Comparison of ENCODE assay signal across 10 cellular contexts in genomic region chr17:1779571-1780074, GRCh38. TPM values are rescaled to one million over a fixed set of nuclear protein-coding genes. Genes with fewer than 3 reads are reported as not detected.
DNase-seq lines count a peak whose midpoint lies in the region; ATAC-seq and TF ChIP-seq lines count a peak whose summit lies in the region.
"Had no signal": no experiment of that assay in that cellular context is flagged by ENCODE, and none has a peak within 500 bp of the region (broad histone marks: within the 10 kb centered on the region; RNA-seq: fewer than 3 reads in every experiment).

No MANE protein-coding gene starts in this region.

- H3K4me3 ChIP-seq in endodermal cell (ENCODE audit: low read length) (no peak overlapping the region), mucosa of rectum (ENCODE audit: low read length in 2 of 2) (no peak overlapping the region)

- H3K4me1 ChIP-seq in endodermal cell (ENCODE audit: control insufficient read depth, insufficient read depth, low read length) (no peaks in the 10 kb centered on the region), mucosa of rectum (ENCODE audit: control insufficient read depth in 2 of 2, insufficient read depth in 2 of 2, low read length in 2 of 2) (peaks cover 18 to 24% of the 10 kb centered on the region in 2 donors)

- TF ChIP-seq CTCF in endodermal cell (conservative IDR thresholded peaks at IDR 0.05), result no peak

- no peaks in the 10 kb centered on the region for H3K27me3 Mint-ChIP-seq in endodermal cell (ENCODE audit: insufficient read depth)
- H3K27me3 Mint-ChIP-seq: activated naive CD8-positive, alpha-beta T cell had no signal

- no peaks in the 10 kb centered on the region for H3K9me3 Mint-ChIP-seq in endodermal cell

- H3K36me3 Mint-ChIP-seq in endodermal cell (ENCODE audit: low read depth), result peaks cover 79% of the 10 kb centered on the region
- H3K36me3 Mint-ChIP-seq: activated naive CD8-positive, alpha-beta T cell had no signal

- H3K4me1 Mint-ChIP-seq in endodermal cell, result peaks cover 2% of the 10 kb centered on the region

- no peak overlapping the region for H3K9ac ChIP-seq in endodermal cell (ENCODE audit: extremely low read depth, low read length, poor library complexity, severe bottlenecking)
- peak overlapping the region in 1 of 2 donors; percentile 9 for H3K9ac ChIP-seq in mucosa of rectum (ENCODE audit: low read depth in 1 of 2, low read length in 2 of 2)

- no peaks in the 10 kb centered on the region for H3K9me3 ChIP-seq in endodermal cell (ENCODE audit: control insufficient read depth, low read length)
- H3K9me3 ChIP-seq in mucosa of rectum (ENCODE audit: control insufficient read depth in 2 of 2, low read length in 2 of 2), result no peaks in the 10 kb centered on the region

- H3K27ac Mint-ChIP-seq in endodermal cell, result peak overlapping the region; percentile 10
- H3K27ac Mint-ChIP-seq: activated naive CD8-positive, alpha-beta T cell had no signal

- H3K4me3 Mint-ChIP-seq in endodermal cell, result no peak overlapping the region
- H3K4me3 Mint-ChIP-seq: activated naive CD8-positive, alpha-beta T cell had no signal

- no peak for ATAC-seq in GM19328 (IDR thresholded peaks at IDR 0.05; ENCODE audit: unreplicated experiment)

- H3K36me3 ChIP-seq in endodermal cell (ENCODE audit: control insufficient read depth, insufficient read depth, low read length), result peaks cover 78% of the 10 kb centered on the region
- peaks cover 15 to 22% of the 10 kb centered on the region in 2 donors for H3K36me3 ChIP-seq in mucosa of rectum (ENCODE audit: control insufficient read depth in 2 of 2, insufficient read depth in 2 of 2, low read length in 2 of 2)

- in situ Hi-C loops in ACHN (cut with HindIII; ENCODE audit: low pct_ligation_motif_present, low pct_unique_long_range_greater_than_20kb, low sequenced_read_pairs), result loop anchor here (10.0 kb wide), 1 partner anchor 45 kb away; no protein-coding TSS in a partner anchor

- DNase-seq in ACHN (peak; percentile 83), NCI-H1694 (lab: John Stamatoyannopoulos, UW) (peak; percentile 36), endodermal cell (no peak), NCI-H526 treated with DMSO at 0.1 percent for 48 hours (lab: John Stamatoyannopoulos, UW) (no peak)
- DNase-seq in activated CD8-positive, alpha-beta memory T cell treated with anti-CD3 and anti-CD28 coated beads, Interleukin-2, amount 50 U/mL, for 48 hours, result no peak
- no peak for DNase-seq in stimulated activated CD4-positive, alpha-beta T cell treated with anti-CD3 and anti-CD28 coated beads, Interleukin-2, amount 100 ng/mL, for 24 hours
- DNase-seq: Calu3 had no signal

- H3K27me3 ChIP-seq in endodermal cell (ENCODE audit: control insufficient read depth, insufficient read depth, low read length, poor library complexity, severe bottlenecking) (no peaks in the 10 kb centered on the region), mucosa of rectum (ENCODE audit: control insufficient read depth in 2 of 2, insufficient read depth in 2 of 2, low read length in 2 of 2) (no peaks in the 10 kb centered on the region)

- H3K27ac ChIP-seq in endodermal cell (ENCODE audit: low read depth, low read length) (no peak overlapping the region), mucosa of rectum (ENCODE audit: low read depth in 2 of 2, low read length in 2 of 2) (peak overlapping the region; percentile 75 to 77)

- WGBS in endodermal cell (ENCODE audit: insufficient coverage in 1 of 2, insufficient read length in 1 of 2), 2 experiments, result 88 to 100% methylated on average over 5 to 7 of the region's 7 CpGs

RNA-seq across cellular contexts. Expression of gene SERPINF1, which starts 17.8 kb away (rescaled TPM):
- 10 to 100 TPM; 39.7 to 64.1 TPM for total RNA-seq in endodermal cell
- polyA plus RNA-seq in endodermal cell (2013, experiment 1 of 2), result 36.7 TPM
- 33.9 TPM for polyA plus RNA-seq in endodermal cell (2013, experiment 2 of 2)
- total RNA-seq: Calu3 had no signal

RNA-seq across cellular contexts. Expression of gene SERPINF2, which starts 37.0 kb away (rescaled TPM):
- total RNA-seq in endodermal cell, result 1 to 10 TPM in 1 of 2 donors, under 1 TPM in 1; 0.86 to 1.8 TPM
- 0.50 TPM for polyA plus RNA-seq in endodermal cell (2013, experiment 1 of 2)
- 0.41 TPM for polyA plus RNA-seq in endodermal cell (2013, experiment 2 of 2)

RNA-seq across cellular contexts. Expression of gene SMYD4, which starts 50.1 kb away (rescaled TPM):
- total RNA-seq in endodermal cell, result 10 to 100 TPM; 31.6 to 36.8 TPM
- 15.1 TPM for polyA plus RNA-seq in endodermal cell (2013, experiment 1 of 2)
- polyA plus RNA-seq in endodermal cell (2013, experiment 2 of 2), result 13.0 TPM

RNA-seq across cellular contexts. Expression of gene RPA1, which starts 50.2 kb away (rescaled TPM):
- total RNA-seq in endodermal cell, result 100 to 1,000 TPM; 190 to 249 TPM
- polyA plus RNA-seq in endodermal cell (2013, experiment 1 of 2), result 89.8 TPM
- 80.9 TPM for polyA plus RNA-seq in endodermal cell (2013, experiment 2 of 2)

RNA-seq across cellular contexts. Expression of gene WDR81, which starts 55.1 kb away (rescaled TPM):
- total RNA-seq in endodermal cell, result 10 to 100 TPM; 13.4 to 17.9 TPM
- 8.0 TPM for polyA plus RNA-seq in endodermal cell (2013, experiment 1 of 2)
- polyA plus RNA-seq in endodermal cell (2013, experiment 2 of 2), result 6.0 TPM

Comparison
In these comparisons a context has a peak if more than half of its experiments do, and no peak if none do; other contexts are left out.
1. DNase-seq: peak in ACHN (single experiment) and NCI-H1694 (single experiment); none in endodermal cell (single experiment), activated CD8-positive, alpha-beta memory T cell treated with anti-CD3 and anti-CD28 coated beads, Interleukin-2, amount 50 U/mL, for 48 hours (single experiment), stimulated activated CD4-positive, alpha-beta T cell treated with anti-CD3 and anti-CD28 coated beads, Interleukin-2, amount 100 ng/mL, for 24 hours (0 of 2) and NCI-H526 treated with DMSO at 0.1 percent for 48 hours (single experiment).